6 cellular contexts compared by ENCODE assay signal in the genomic region with DNA sequence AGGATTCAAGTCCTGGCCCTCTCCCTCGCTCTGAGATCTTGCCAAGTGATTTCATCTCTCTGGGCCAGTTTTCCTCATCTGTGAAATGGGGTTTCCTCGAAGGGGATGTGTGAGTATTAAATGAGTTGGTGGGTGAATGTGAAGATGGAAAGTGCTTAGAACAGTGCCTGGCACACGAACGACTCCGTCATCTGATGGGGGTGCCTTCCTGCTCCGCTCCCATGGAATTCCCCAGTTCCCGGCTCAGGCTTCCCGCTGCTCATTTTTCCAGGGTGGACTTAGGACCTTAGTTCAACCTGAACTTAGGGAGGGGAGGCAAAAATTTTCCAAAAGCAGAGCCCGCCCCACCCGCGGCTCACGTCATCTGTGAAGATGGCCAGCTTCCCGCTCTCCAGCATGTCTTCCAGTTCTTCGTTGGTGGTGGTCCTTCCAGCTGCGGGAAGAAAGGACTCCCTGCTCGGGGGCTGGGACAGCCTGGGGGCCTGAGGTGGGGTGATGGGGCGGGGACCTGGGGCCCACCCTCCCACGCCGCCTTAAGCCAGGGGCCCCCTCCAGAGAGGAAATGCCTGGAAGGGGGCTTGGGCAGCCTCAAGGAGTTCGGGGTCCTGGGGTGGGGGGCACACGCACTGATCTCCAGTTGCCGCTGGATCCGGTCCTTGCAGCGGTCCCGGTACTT.
DNase-seq lines count a peak whose midpoint lies in the region; ATAC-seq lines count a peak whose summit lies in the region.

No MANE protein-coding gene starts in this region.

- no peaks in the 10 kb centered on the region for H3K9me3 Mint-ChIP-seq in T-helper 1 cell treated with Interleukin-12 subunit alpha and Interleukin-12 subunit beta and Interleukin-4 antibody, amounts not matched to agents 30 μg/mL and 1 μg/mL, for 36 hours
- H3K9me3 Mint-ChIP-seq in stimulated activated naive CD8-positive, alpha-beta T cell treated with anti-CD3 and anti-CD28 coated beads, Interleukin-15, amount 100 ng/mL, for 72 hours = no peaks in the 10 kb centered on the region

- H3K36me3 Mint-ChIP-seq in T-helper 1 cell treated with Interleukin-12 subunit alpha and Interleukin-12 subunit beta and Interleukin-4 antibody, amounts not matched to agents 30 μg/mL and 1 μg/mL, for 36 hours (ENCODE audit: low read depth) = no peaks in the 10 kb centered on the region

- peak overlapping the region; percentile 80 for H3K4me3 Mint-ChIP-seq in T-helper 1 cell treated with Interleukin-12 subunit alpha and Interleukin-12 subunit beta and Interleukin-4 antibody, amounts not matched to agents 30 μg/mL and 1 μg/mL, for 36 hours
- H3K4me3 Mint-ChIP-seq in stimulated activated naive CD8-positive, alpha-beta T cell treated with anti-CD3 and anti-CD28 coated beads, Interleukin-15, amount 100 ng/mL, for 72 hours = peak overlapping the region; percentile 90 to 91

- DNase-seq in T-helper 1 cell (no peak), fibroblast of gingiva (ENCODE audit: low read depth) (peak; percentile 30)
- DNase-seq in stimulated activated naive CD8-positive, alpha-beta T cell treated with anti-CD3 and anti-CD28 coated beads, Interleukin-15, amount 100 ng/mL, for 72 hours = no peak
- DNase-seq in effector CD8-positive, alpha-beta T cell (lab: John Stamatoyannopoulos, UW) = no peak
- no peak for DNase-seq in activated effector memory CD4-positive, alpha-beta T cell treated with Interleukin-2 at 50 U/mL for 16 hours

- peaks cover 8% of the 10 kb centered on the region for H3K4me1 Mint-ChIP-seq in T-helper 1 cell treated with Interleukin-12 subunit alpha and Interleukin-12 subunit beta and Interleukin-4 antibody, amounts not matched to agents 30 μg/mL and 1 μg/mL, for 36 hours (ENCODE audit: low read depth)
- H3K4me1 Mint-ChIP-seq in stimulated activated naive CD8-positive, alpha-beta T cell treated with anti-CD3 and anti-CD28 coated beads, Interleukin-15, amount 100 ng/mL, for 72 hours = peaks cover 33% of the 10 kb centered on the region

- peak overlapping the region; percentile 81 for H3K27ac Mint-ChIP-seq in T-helper 1 cell treated with Interleukin-12 subunit alpha and Interleukin-12 subunit beta and Interleukin-4 antibody, amounts not matched to agents 30 μg/mL and 1 μg/mL, for 36 hours
- peak overlapping the region; percentile 55 to 59 for H3K27ac Mint-ChIP-seq in stimulated activated naive CD8-positive, alpha-beta T cell treated with anti-CD3 and anti-CD28 coated beads, Interleukin-15, amount 100 ng/mL, for 72 hours

- H3K27me3 Mint-ChIP-seq in T-helper 1 cell treated with Interleukin-12 subunit alpha and Interleukin-12 subunit beta and Interleukin-4 antibody, amounts not matched to agents 30 μg/mL and 1 μg/mL, for 36 hours (ENCODE audit: low read depth) = no peaks in the 10 kb centered on the region
- no peaks in the 10 kb centered on the region for H3K27me3 Mint-ChIP-seq in stimulated activated naive CD8-positive, alpha-beta T cell treated with anti-CD3 and anti-CD28 coated beads, Interleukin-15, amount 100 ng/mL, for 72 hours

- ATAC-seq in stimulated activated naive CD8-positive, alpha-beta T cell treated with anti-CD3 and anti-CD28 coated beads, Interleukin-15, amount 100 ng/mL, for 72 hours = peak; percentile 9
